1 cellular context compared by ENCODE assay signal in the genomic region with DNA sequence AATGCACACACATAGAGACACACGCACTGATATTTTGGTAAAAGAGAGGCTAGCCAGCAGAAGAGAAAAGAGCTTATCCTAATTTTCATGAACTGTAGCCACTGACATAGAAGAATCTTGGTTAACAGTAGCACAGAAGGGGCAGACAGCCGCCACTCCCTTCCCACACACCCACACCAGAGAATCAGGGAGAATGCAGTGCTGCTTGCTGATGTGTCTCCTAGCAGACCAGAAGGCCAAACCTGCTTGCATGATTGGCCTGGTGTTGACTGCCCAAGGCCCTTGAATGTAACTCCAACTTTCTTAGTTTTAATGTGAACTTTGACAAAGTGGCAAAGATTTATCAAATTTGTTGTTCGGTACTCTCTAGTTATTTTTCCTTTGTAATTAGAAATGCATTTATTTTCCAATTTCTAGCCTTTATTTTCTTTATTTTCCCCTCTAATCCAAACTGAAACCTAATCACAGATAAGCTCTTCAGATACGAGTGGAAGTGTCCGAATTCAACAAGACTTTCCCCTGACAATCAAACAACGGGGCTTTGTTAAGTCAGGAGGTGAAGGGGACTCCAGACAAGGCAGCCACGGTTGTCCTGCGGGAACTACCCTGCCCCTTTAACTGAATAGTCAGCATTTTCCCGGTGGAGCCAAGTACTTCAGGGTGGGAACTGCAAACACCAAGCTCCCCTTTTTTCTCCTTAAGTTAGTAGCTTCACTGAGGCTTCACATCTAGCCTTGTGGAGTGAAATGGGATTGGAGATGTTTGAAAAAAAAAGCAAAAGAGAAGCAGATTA.
TF ChIP-seq lines count a peak whose summit lies in the region.

No MANE protein-coding gene starts in this region.

TF ChIP-seq in H1, 55 proteins besides CTCF, POLR2A, EP300 and RAD21:
- peak; percentile 74; the same call in 1 of the 2 replicates for TF ChIP-seq MAFK (IDR thresholded peaks at IDR 0.05; ENCODE audit: low read depth, low read length)
- TF ChIP-seq CBX8 (IDR thresholded peaks at IDR 0.05; ENCODE audit: borderline replicate concordance, low read depth, low read length) = no peak
